16 cellular contexts compared by ENCODE assay signal in the genomic region with DNA sequence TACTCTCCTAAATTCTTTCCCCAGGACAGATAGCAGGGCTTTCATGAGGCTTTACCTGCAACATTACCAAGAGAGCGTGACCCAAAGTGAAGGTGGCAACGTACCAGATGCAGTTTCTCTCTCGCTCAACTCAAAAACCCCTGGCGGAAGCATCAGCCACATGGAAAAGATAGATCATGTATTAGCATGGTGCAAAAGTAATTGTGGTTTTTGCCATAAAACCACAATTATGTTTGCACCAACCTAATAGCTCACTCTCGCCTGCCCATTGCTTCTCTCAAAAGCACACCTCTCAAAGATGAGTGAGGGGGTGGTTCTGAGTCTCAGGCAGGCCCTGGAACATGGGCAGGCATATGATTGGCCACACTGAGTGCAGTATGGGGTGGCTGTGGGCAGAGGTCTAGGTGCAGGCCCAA. TPM values are rescaled to one million over a fixed set of nuclear protein-coding genes. Genes with fewer than 3 reads are reported as not detected.
A peak's percentile ranks its signal among the peaks of the same experiment; 100 is the strongest.
DNase-seq lines count a peak whose midpoint lies in the region; ATAC-seq lines count a peak whose summit lies in the region.
"Had no signal": no experiment of that assay in that cellular context is flagged by ENCODE, and none has a peak within 500 bp of the region (broad histone marks: within the 10 kb centered on the region; RNA-seq: fewer than 3 reads in every experiment).

No MANE protein-coding gene starts in this region.

- ATAC-seq in GM18511 (IDR thresholded peaks at IDR 0.05; ENCODE audit: unreplicated experiment) (peak; percentile 81), GM19463 (IDR thresholded peaks at IDR 0.05; ENCODE audit: unreplicated experiment) (peak; percentile 80), HG02938 (IDR thresholded peaks at IDR 0.05; ENCODE audit: unreplicated experiment) (peak; percentile 65), GM19023 (IDR thresholded peaks at IDR 0.05; ENCODE audit: unreplicated experiment) (no peak)
- peak; percentile 87 for ATAC-seq in activated T-helper 17 cell treated with anti-CD3 and anti-CD28 coated beads, Interleukin-2, amount 50 U/mL, for 72 hours (replicated peaks)

- no peaks in the 10 kb centered on the region for H3K9me2 ChIP-seq in Karpas-422 (replicated peaks; ENCODE audit: insufficient read depth, low read length)

- no peak overlapping the region for H3K4me3 ChIP-seq in Karpas-422 (ENCODE audit: low read length)
- H3K4me3 ChIP-seq: sigmoid colon, SK-N-MC had no signal

- no peak for DNase-seq in Karpas-422
- DNase-seq in NCI-H1105 treated with DMSO at 0.1 percent for 48 hours (lab: John Stamatoyannopoulos, UW), result no peak
- no peak for DNase-seq in anterior cingulate cortex (lab: John Stamatoyannopoulos, UW)
- DNase-seq: DMS79; NCI-H446 treated with DMSO at 0.1 percent for 48 hours; sigmoid colon; stimulated activated CD4-positive, alpha-beta T cell treated with anti-CD3 and anti-CD28 coated beads, Interleukin-4, amount 100 ng/mL, for 4 hours; stimulated activated naive CD4-positive, alpha-beta T cell had no signal

- no peaks in the 10 kb centered on the region for H3K4me1 Mint-ChIP-seq in activated T-helper 17 cell treated with anti-CD3 and anti-CD28 coated beads, Interleukin-2, amount 50 U/mL, for 72 hours
- H3K4me1 Mint-ChIP-seq: central memory CD8-positive, alpha-beta T cell had no signal

- H3K27me3 Mint-ChIP-seq in activated T-helper 17 cell treated with anti-CD3 and anti-CD28 coated beads, Interleukin-2, amount 50 U/mL, for 72 hours, result peaks cover 23% of the 10 kb centered on the region

- H3K36me3 Mint-ChIP-seq in activated T-helper 17 cell treated with anti-CD3 and anti-CD28 coated beads, Interleukin-2, amount 50 U/mL, for 72 hours (ENCODE audit: low read depth), result no peaks in the 10 kb centered on the region

- no peak overlapping the region for H3K9ac ChIP-seq in Karpas-422 (ENCODE audit: low read length)

- no peaks in the 10 kb centered on the region for H3K9me3 ChIP-seq in Karpas-422 (ENCODE audit: low read length)
- H3K9me3 ChIP-seq: neutrophil, sigmoid colon had no signal

- H3K79me2 ChIP-seq in Karpas-422 (ENCODE audit: low read length), result no peaks in the 10 kb centered on the region

- H3K27me3 ChIP-seq in Karpas-422 (ENCODE audit: low read length), result no peaks in the 10 kb centered on the region
- H3K27me3 ChIP-seq: neutrophil, sigmoid colon had no signal

- H4K20me1 ChIP-seq in Karpas-422 (ENCODE audit: insufficient read depth, low read depth, low read length), result no peaks in the 10 kb centered on the region

- H2AFZ ChIP-seq in Karpas-422 (ENCODE audit: low read length), result no peak overlapping the region

- H3K4me1 ChIP-seq in Karpas-422 (ENCODE audit: low read length), result no peaks in the 10 kb centered on the region
- H3K4me1 ChIP-seq: sigmoid colon had no signal

- H3K27ac ChIP-seq in Karpas-422 (ENCODE audit: low read length), result no peak overlapping the region
- H3K27ac ChIP-seq: neutrophil, sigmoid colon, SK-N-MC had no signal

- H3K4me3 Mint-ChIP-seq in activated T-helper 17 cell treated with anti-CD3 and anti-CD28 coated beads, Interleukin-2, amount 50 U/mL, for 72 hours, result no peak overlapping the region
- H3K4me3 Mint-ChIP-seq: central memory CD8-positive, alpha-beta T cell had no signal

- H3K4me2 ChIP-seq in Karpas-422 (ENCODE audit: low read depth, low read length, poor library complexity, severe bottlenecking), result no peak overlapping the region

- H3K36me3 ChIP-seq in Karpas-422 (ENCODE audit: insufficient read depth, low read length), result no peaks in the 10 kb centered on the region
- H3K36me3 ChIP-seq: sigmoid colon had no signal

- H3K9me3 Mint-ChIP-seq in activated T-helper 17 cell treated with anti-CD3 and anti-CD28 coated beads, Interleukin-2, amount 50 U/mL, for 72 hours, result no peaks in the 10 kb centered on the region
- H3K9me3 Mint-ChIP-seq: central memory CD8-positive, alpha-beta T cell had no signal

- H3K27ac Mint-ChIP-seq in activated T-helper 17 cell treated with anti-CD3 and anti-CD28 coated beads, Interleukin-2, amount 50 U/mL, for 72 hours, result no peak overlapping the region

RNA-seq across cellular contexts. Expression of gene MS4A6A, which starts 7.0 kb away (rescaled TPM):
- total RNA-seq in activated T-helper 17 cell treated with anti-CD3 and anti-CD28 coated beads, Interleukin-2, amount 50 U/mL, for 72 hours, result not detected
- total RNA-seq in Karpas-422 (2014; rRNA removed; shearing (Covaris generic); ENCODE audit: low replicate concordance), result not detected in 2 replicates
